ENCODE assay signal across 1 cellular context in genomic region chr7:151114151-151115090, GRCh38.
TF ChIP-seq lines count a peak whose summit lies in the region.

No MANE protein-coding gene starts in this region.

TF ChIP-seq in A549, 52 proteins besides CTCF, POLR2A, EP300 and RAD21:
- TF ChIP-seq HMGXB4 (CRISPR knock-in tag; IDR thresholded peaks at IDR 0.05; ENCODE audit: borderline replicate concordance) (no peak), KDM5A (IDR thresholded peaks at IDR 0.05) (no peak), MAX (IDR thresholded peaks at IDR 0.05) (peak; percentile 48; the same call in 1 of the 2 replicates), SREBF2 (IDR thresholded peaks at IDR 0.05) (no peak)
